Comparison of ENCODE assay signal across 13 cellular contexts in the genomic region with DNA sequence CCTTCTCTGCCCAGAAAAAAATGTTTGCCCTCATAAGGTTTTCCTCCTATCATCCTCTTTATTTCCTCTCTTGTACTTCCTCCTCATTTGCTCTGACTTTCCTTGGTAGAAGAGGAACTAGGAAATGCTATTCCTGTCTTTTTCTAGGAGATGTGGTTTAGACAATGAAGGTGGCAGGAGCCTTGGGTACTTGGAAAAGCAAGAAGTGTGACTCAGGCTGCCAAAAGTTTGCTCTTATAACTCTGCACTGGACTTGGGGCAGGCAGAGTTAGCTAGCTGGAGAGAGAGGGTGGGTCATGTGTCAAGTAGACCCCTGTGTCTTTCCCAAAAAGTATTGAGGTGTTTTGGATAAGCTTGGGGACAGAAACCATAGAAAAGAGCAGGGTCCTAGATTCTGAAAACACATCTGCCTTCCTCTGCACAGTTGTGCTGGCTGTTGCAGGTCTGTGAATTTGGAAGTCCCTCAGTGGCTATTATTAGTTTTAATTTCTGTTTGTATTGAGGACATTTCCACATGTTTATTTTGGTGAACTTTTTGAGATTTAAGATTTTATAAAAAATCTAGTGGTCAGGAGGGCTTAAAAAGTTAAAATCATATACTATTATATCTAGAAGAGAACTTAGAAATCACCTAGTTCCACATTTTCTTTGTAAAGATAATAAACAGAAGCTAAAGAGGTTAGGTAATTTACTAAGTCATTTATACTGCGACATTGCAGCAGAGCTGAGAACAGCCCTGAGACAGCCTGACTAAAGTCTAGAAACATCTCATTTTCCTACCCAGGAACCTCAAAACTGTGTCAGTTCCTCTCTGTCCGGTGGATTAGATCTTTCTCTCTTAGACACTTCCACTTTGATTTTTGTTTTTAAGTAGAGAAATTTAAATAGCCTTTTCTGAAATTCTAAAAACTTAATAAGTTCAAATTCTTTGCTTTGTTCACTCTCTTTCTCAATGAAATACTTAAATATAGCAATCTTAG. TPM values are rescaled to one million over a fixed set of nuclear protein-coding genes. Genes with fewer than 3 reads are reported as not detected.
DNase-seq lines count a peak whose midpoint lies in the region; ATAC-seq and TF ChIP-seq lines count a peak whose summit lies in the region.
"Had no signal": no experiment of that assay in that cellular context is flagged by ENCODE, and none has a peak within 500 bp of the region (broad histone marks: within the 10 kb centered on the region; RNA-seq: fewer than 3 reads in every experiment).

No MANE protein-coding gene starts in this region.

- H3K36me3 ChIP-seq in tibial nerve: peaks cover 0 to 65% (median 0%) of the 10 kb centered on the region in 3 donors

- 72 to 81% methylated on average over 2 of the region's 2 CpGs for WGBS in tibial nerve, 2 donors

- TF ChIP-seq EP300 in tibial nerve (IDR thresholded peaks at IDR 0.05): no peak

- no peak for TF ChIP-seq CTCF in GM10248 (IDR thresholded peaks at IDR 0.05; ENCODE audit: control extremely low read depth, extremely low read depth, low read depth, missing control alignments)
- TF ChIP-seq CTCF in tibial nerve (IDR thresholded peaks at IDR 0.05): no peak

- intact Hi-C loops in left ventricle myocardium superior (cut with micrococcal nuclease): no loop called here

- H3K27me3 ChIP-seq in tibial nerve: no peaks in the 10 kb centered on the region
- H3K27me3 ChIP-seq: BLaER1 had no signal

- CTCF ChIA-PET in GM10248 (lab: Yijun Ruan, JAX): interaction anchor here (0.9 to 3.1 kb wide), 8 partner anchors 10 to 101 kb away, joined by 3 to 8 read pairs (median 4); a partner anchor contains a TSS

- H3K4me1 ChIP-seq in tibial nerve: no peaks in the 10 kb centered on the region
- H3K4me1 ChIP-seq: BLaER1 had no signal

- TF ChIP-seq POLR2A in tibial nerve (IDR thresholded peaks at IDR 0.05): no peak

- H3K9me3 ChIP-seq in tibial nerve: no peaks in the 10 kb centered on the region
- H3K9me3 ChIP-seq: BLaER1 had no signal

- DNase-seq in GM10248 (ENCODE audit: extremely low spot score): peak; percentile 63
- DNase-seq in GM19240 (ENCODE audit: insufficient read length, low spot score): peak; percentile 21
- no peak for DNase-seq in tibial nerve (ENCODE audit: low spot score in 2 of 2)
- DNase-seq in left ventricle myocardium superior: no peak
- no peak for DNase-seq in NCI-H2029 treated with DMSO at 0.1 percent for 48 hours (lab: John Stamatoyannopoulos, UW)
- no peak for DNase-seq in kidney glomerular epithelial cell (lab: John Stamatoyannopoulos, UW)
- DNase-seq: activated CD8-positive, alpha-beta memory T cell treated with anti-CD3 and anti-CD28 coated beads, Interleukin-2, amount 50 U/mL, for 48 hours; GOT3; NCI-H187 treated with DMSO at 0.1 percent for 48 hours had no signal

- POLR2A ChIA-PET in GM10248 (lab: Yijun Ruan, JAX): no interaction called here

- H3K27ac ChIP-seq in tibial nerve: no peak overlapping the region
- H3K27ac ChIP-seq: BLaER1, SK-N-MC had no signal

- no peak overlapping the region for H3K4me3 ChIP-seq in tibial nerve
- H3K4me3 ChIP-seq: BLaER1, SK-N-MC had no signal

- ATAC-seq in HG02798 (IDR thresholded peaks at IDR 0.05; ENCODE audit: poor library complexity, unreplicated experiment): peak; percentile 99
- ATAC-seq in HG03575 (IDR thresholded peaks at IDR 0.05; ENCODE audit: extremely low read depth, insufficient number of reproducible peaks, low FRiP score, unreplicated experiment): peak; percentile 97
- ATAC-seq in left ventricle myocardium superior: no peak

RNA-seq across cellular contexts. Expression of a gene that starts 16.0 kb away (rescaled TPM):
- total RNA-seq in tibial nerve: 10 to 100 TPM; 10.5 to 18.6 (median 13.4) TPM
- total RNA-seq in left ventricle myocardium superior: 12.0 TPM

Comparison
In these comparisons a context has a peak if more than half of its experiments do, and no peak if none do; other contexts are left out.
1. DNase-seq: peak in GM10248 (single experiment) and GM19240 (single experiment); none in tibial nerve (0 of 2), left ventricle myocardium superior (single experiment), NCI-H2029 treated with DMSO at 0.1 percent for 48 hours (single experiment) and kidney glomerular epithelial cell (single experiment).